16 cellular contexts compared by ENCODE assay signal in genomic region chr1:234528073-234528865, GRCh38. TPM values are rescaled to one million over a fixed set of nuclear protein-coding genes. Genes with fewer than 3 reads are reported as not detected.
DNase-seq lines count a peak whose midpoint lies in the region; ATAC-seq and TF ChIP-seq lines count a peak whose summit lies in the region.
"Had no signal": no experiment of that assay in that cellular context is flagged by ENCODE, and none has a peak within 500 bp of the region (broad histone marks: within the 10 kb centered on the region; RNA-seq: fewer than 3 reads in every experiment).

No MANE protein-coding gene starts in this region.

- H3K9me3 ChIP-seq in colonic mucosa (no peaks in the 10 kb centered on the region), mucosa of rectum (ENCODE audit: control insufficient read depth in 2 of 2, low read length in 2 of 2) (no peaks in the 10 kb centered on the region), endodermal cell (ENCODE audit: control insufficient read depth, low read length) (no peaks in the 10 kb centered on the region)

- H3K27ac ChIP-seq in colonic mucosa: peak overlapping the region; percentile 32
- peak overlapping the region; percentile 40 to 44 for H3K27ac ChIP-seq in mucosa of rectum (ENCODE audit: low read depth in 2 of 2, low read length in 2 of 2)
- H3K27ac ChIP-seq in endodermal cell (ENCODE audit: low read depth, low read length): no peak overlapping the region

- H3K36me3 Mint-ChIP-seq in natural killer cell treated with Interleukin-12 subunit alpha and Interleukin-12 subunit beta and Interleukin-15 and Interleukin-18, amount 100 ng/mL, for 72 hours: no peaks in the 10 kb centered on the region
- H3K36me3 Mint-ChIP-seq in natural killer cell (no peaks in the 10 kb centered on the region), endodermal cell (ENCODE audit: low read depth) (no peaks in the 10 kb centered on the region), glutamatergic neuron (ENCODE audit: unreplicated experiment) (no peaks in the 10 kb centered on the region)
- H3K36me3 Mint-ChIP-seq in activated T-cell treated with anti-CD3 and anti-CD28 coated beads, Interleukin-2, amount 50 U/mL, for 24 hours (ENCODE audit: low read depth): no peaks in the 10 kb centered on the region

- H3K9ac ChIP-seq in colonic mucosa (ENCODE audit: low read depth in 2 of 2, low read length in 2 of 2) (no peak overlapping the region), mucosa of rectum (ENCODE audit: low read depth in 1 of 2, low read length in 2 of 2) (no peak overlapping the region), endodermal cell (ENCODE audit: extremely low read depth, low read length, poor library complexity, severe bottlenecking) (no peak overlapping the region)

- H3K4me1 ChIP-seq in colonic mucosa (peaks cover 5% of the 10 kb centered on the region), mucosa of rectum (ENCODE audit: control insufficient read depth in 2 of 2, insufficient read depth in 2 of 2, low read length in 2 of 2) (peaks cover 25 to 37% of the 10 kb centered on the region in 2 donors), endodermal cell (ENCODE audit: control insufficient read depth, insufficient read depth, low read length) (peaks cover 2% of the 10 kb centered on the region)

- no peaks in the 10 kb centered on the region for H3K9me3 Mint-ChIP-seq in natural killer cell treated with Interleukin-12 subunit alpha and Interleukin-12 subunit beta and Interleukin-15 and Interleukin-18, amount 100 ng/mL, for 72 hours
- H3K9me3 Mint-ChIP-seq in natural killer cell: no peaks in the 10 kb centered on the region
- H3K9me3 Mint-ChIP-seq in endodermal cell: no peaks in the 10 kb centered on the region
- peaks cover 6% of the 10 kb centered on the region for H3K9me3 Mint-ChIP-seq in glutamatergic neuron (ENCODE audit: unreplicated experiment)
- H3K9me3 Mint-ChIP-seq in activated T-cell treated with anti-CD3 and anti-CD28 coated beads, Interleukin-2, amount 50 U/mL, for 24 hours: no peaks in the 10 kb centered on the region
- H3K9me3 Mint-ChIP-seq: activated naive CD8-positive, alpha-beta T cell treated with anti-CD3 and anti-CD28 coated beads for 36 hours had no signal

- H3K36me3 ChIP-seq in colonic mucosa (no peaks in the 10 kb centered on the region), mucosa of rectum (ENCODE audit: control insufficient read depth in 2 of 2, insufficient read depth in 2 of 2, low read length in 2 of 2) (no peaks in the 10 kb centered on the region), endodermal cell (ENCODE audit: control insufficient read depth, insufficient read depth, low read length) (no peaks in the 10 kb centered on the region)

- no peak overlapping the region for H3K4me3 ChIP-seq in colonic mucosa
- H3K4me3 ChIP-seq in mucosa of rectum (ENCODE audit: low read length in 2 of 2): no peak overlapping the region
- H3K4me3 ChIP-seq in endodermal cell (ENCODE audit: low read length): no peak overlapping the region
- H3K4me3 ChIP-seq: skin epidermis had no signal

- no peak for TF ChIP-seq CTCF in natural killer cell (IDR thresholded peaks at IDR 0.05)
- no peak for TF ChIP-seq CTCF in colonic mucosa (IDR thresholded peaks at IDR 0.05)
- TF ChIP-seq CTCF in endodermal cell (conservative IDR thresholded peaks at IDR 0.05): no peak
- no peak for TF ChIP-seq CTCF in glutamatergic neuron (IDR thresholded peaks at IDR 0.05; ENCODE audit: partially characterized antibody, unreplicated experiment)

- H3K27ac Mint-ChIP-seq in natural killer cell treated with Interleukin-12 subunit alpha and Interleukin-12 subunit beta and Interleukin-15 and Interleukin-18, amount 100 ng/mL, for 72 hours: no peak overlapping the region
- no peak overlapping the region for H3K27ac Mint-ChIP-seq in natural killer cell
- H3K27ac Mint-ChIP-seq in endodermal cell: no peak overlapping the region
- H3K27ac Mint-ChIP-seq in glutamatergic neuron (ENCODE audit: unreplicated experiment): no peak overlapping the region
- no peak overlapping the region for H3K27ac Mint-ChIP-seq in activated T-cell treated with anti-CD3 and anti-CD28 coated beads, Interleukin-2, amount 50 U/mL, for 24 hours
- H3K27ac Mint-ChIP-seq: activated CD8-positive, alpha-beta T cell treated with anti-CD3 and anti-CD28 coated beads, Interleukin-2, amount 10 ng/mL, durations not matched to agents 7 days and 5 days; activated naive CD8-positive, alpha-beta T cell treated with anti-CD3 and anti-CD28 coated beads for 36 hours; T-helper 17 cell had no signal

- peaks cover 19 to 33% of the 10 kb centered on the region in 2 donors for H3K27me3 Mint-ChIP-seq in natural killer cell treated with Interleukin-12 subunit alpha and Interleukin-12 subunit beta and Interleukin-15 and Interleukin-18, amount 100 ng/mL, for 72 hours
- peaks cover 20 to 34% of the 10 kb centered on the region in 2 donors for H3K27me3 Mint-ChIP-seq in natural killer cell (ENCODE audit: low read depth in 2 of 2)
- H3K27me3 Mint-ChIP-seq in endodermal cell (ENCODE audit: insufficient read depth): no peaks in the 10 kb centered on the region
- H3K27me3 Mint-ChIP-seq in glutamatergic neuron (ENCODE audit: unreplicated experiment): no peaks in the 10 kb centered on the region
- H3K27me3 Mint-ChIP-seq in activated T-cell treated with anti-CD3 and anti-CD28 coated beads, Interleukin-2, amount 50 U/mL, for 24 hours: peaks cover 30% of the 10 kb centered on the region

- H3K27me3 ChIP-seq in colonic mucosa (no peaks in the 10 kb centered on the region), mucosa of rectum (ENCODE audit: control insufficient read depth in 2 of 2, insufficient read depth in 2 of 2, low read length in 2 of 2) (no peaks in the 10 kb centered on the region), endodermal cell (ENCODE audit: control insufficient read depth, insufficient read depth, low read length, poor library complexity, severe bottlenecking) (no peaks in the 10 kb centered on the region)

- intact Hi-C loops in natural killer cell (cut with micrococcal nuclease) (no loop called here), colonic mucosa (cut with DNase I) (no loop called here)

- whole genome bisulfite sequencing in endodermal cell (ENCODE audit: insufficient coverage in 1 of 2, insufficient read length in 1 of 2), 2 experiments: 87 to 91% methylated on average over 10 to 14 of the region's 14 CpGs

- ATAC-seq in natural killer cell treated with Interleukin-12 subunit alpha and Interleukin-12 subunit beta and Interleukin-15 and Interleukin-18, amount 100 ng/mL, for 72 hours: no peak
- no peak for ATAC-seq in natural killer cell
- ATAC-seq: activated CD8-positive, alpha-beta T cell treated with anti-CD3 and anti-CD28 coated beads, Interleukin-2, amount 10 ng/mL, durations not matched to agents 7 days and 5 days; HCT116; T-helper 17 cell had no signal

- H3K4me1 Mint-ChIP-seq in natural killer cell treated with Interleukin-12 subunit alpha and Interleukin-12 subunit beta and Interleukin-15 and Interleukin-18, amount 100 ng/mL, for 72 hours (ENCODE audit: low read depth in 2 of 2): peaks cover 0 to 11% of the 10 kb centered on the region in 2 donors
- H3K4me1 Mint-ChIP-seq in natural killer cell (peaks cover 0 to 4% of the 10 kb centered on the region in 2 donors), endodermal cell (peaks cover 10% of the 10 kb centered on the region), glutamatergic neuron (ENCODE audit: low read depth, unreplicated experiment) (peaks cover 25% of the 10 kb centered on the region)
- peaks cover 7% of the 10 kb centered on the region for H3K4me1 Mint-ChIP-seq in activated T-cell treated with anti-CD3 and anti-CD28 coated beads, Interleukin-2, amount 50 U/mL, for 24 hours (ENCODE audit: low read depth)

- no peak overlapping the region for H3K4me3 Mint-ChIP-seq in natural killer cell treated with Interleukin-12 subunit alpha and Interleukin-12 subunit beta and Interleukin-15 and Interleukin-18, amount 100 ng/mL, for 72 hours
- no peak overlapping the region for H3K4me3 Mint-ChIP-seq in natural killer cell
- no peak overlapping the region for H3K4me3 Mint-ChIP-seq in endodermal cell
- H3K4me3 Mint-ChIP-seq in glutamatergic neuron (ENCODE audit: unreplicated experiment): no peak overlapping the region
- H3K4me3 Mint-ChIP-seq in activated T-cell treated with anti-CD3 and anti-CD28 coated beads, Interleukin-2, amount 50 U/mL, for 24 hours: no peak overlapping the region
- H3K4me3 Mint-ChIP-seq: activated CD8-positive, alpha-beta T cell treated with anti-CD3 and anti-CD28 coated beads, Interleukin-2, amount 10 ng/mL, durations not matched to agents 7 days and 5 days; activated naive CD8-positive, alpha-beta T cell treated with anti-CD3 and anti-CD28 coated beads for 36 hours; T-helper 17 cell had no signal

- peak; percentile 34 for DNase-seq in natural killer cell treated with Interleukin-12 subunit alpha and Interleukin-12 subunit beta and Interleukin-15 and Interleukin-18, amount 100 ng/mL, for 72 hours (ENCODE audit: low spot score)
- no peak for DNase-seq in natural killer cell
- DNase-seq in colonic mucosa: no peak
- no peak for DNase-seq in endodermal cell
- no peak for DNase-seq in activated effector memory CD4-positive, alpha-beta T cell treated with Interleukin-2 at 50 U/mL for 16 hours
- no peak for DNase-seq in glutamatergic neuron
- no peak for DNase-seq in activated T-cell treated with anti-CD3 and anti-CD28 coated beads, Interleukin-2, amount 50 U/mL, for 24 hours
- DNase-seq: activated CD8-positive, alpha-beta T cell treated with anti-CD3 and anti-CD28 coated beads, Interleukin-2, amount 10 ng/mL, durations not matched to agents 7 days and 5 days; activated naive CD8-positive, alpha-beta T cell treated with anti-CD3 and anti-CD28 coated beads for 36 hours; dermis blood vessel endothelial cell; GF-D8; NCI-H526; T-helper 17 cell had no signal

RNA-seq across cellular contexts. Expression of gene TARBP1, which starts 49.3 kb away (rescaled TPM):
- 10 to 100 TPM; 25.3 to 51.4 TPM for total RNA-seq in natural killer cell treated with Interleukin-12 subunit alpha and Interleukin-12 subunit beta and Interleukin-15 and Interleukin-18, amount 100 ng/mL, for 72 hours
- 10 to 100 TPM; 29.0 to 37.5 (median 32.2) TPM for total RNA-seq in natural killer cell
- 10 to 100 TPM; 19.6 to 23.1 TPM for total RNA-seq in colonic mucosa
- 10 to 100 TPM; 45.3 to 62.4 TPM for total RNA-seq in endodermal cell
- polyA plus RNA-seq in endodermal cell (2013, experiment 1 of 2): 44.1 TPM
- 34.9 TPM for polyA plus RNA-seq in endodermal cell (2013, experiment 2 of 2)
- 32.4 TPM for total RNA-seq in glutamatergic neuron (ENCODE audit: unreplicated experiment)
